In genomic region chr9:38619556-38620447, GRCh38 we compare ENCODE assay signal across 8 cellular contexts. TPM values are rescaled to one million over a fixed set of nuclear protein-coding genes. Genes with fewer than 3 reads are reported as not detected.
DNase-seq lines count a peak whose midpoint lies in the region; ATAC-seq and TF ChIP-seq lines count a peak whose summit lies in the region.

No MANE protein-coding gene starts in this region.

- peaks cover 36% of the 10 kb centered on the region for H3K27me3 Mint-ChIP-seq in activated T-cell treated with anti-CD3 and anti-CD28 coated beads, Interleukin-2, amount 50 U/mL, for 72 hours (ENCODE audit: low read depth)

- H3K36me3 ChIP-seq in heart right ventricle: no peaks in the 10 kb centered on the region
- H3K36me3 ChIP-seq in prostate gland: no peaks in the 10 kb centered on the region

- H3K4me3 ChIP-seq in AG10803 (ENCODE audit: low read length) (peak overlapping the region; percentile 31), heart right ventricle (peak overlapping the region; percentile 7 to 62 (median 52)), prostate gland (peak overlapping the region; percentile 44 to 52)

- peak in 1 of 2 donors; percentile 7 for ATAC-seq in activated T-cell treated with anti-CD3 and anti-CD28 coated beads, Interleukin-2, amount 50 U/mL, for 72 hours (replicated peaks in 1 of 2)
- ATAC-seq in heart right ventricle (peak in 6 of 8 donors; percentile 13 to 45 (median 24)), HG02973 (IDR thresholded peaks at IDR 0.05; ENCODE audit: unreplicated experiment) (no peak), GM21717 (IDR thresholded peaks at IDR 0.05; ENCODE audit: unreplicated experiment) (no peak), GM19023 (IDR thresholded peaks at IDR 0.05; ENCODE audit: unreplicated experiment) (no peak)

- H3K9me3 ChIP-seq in heart right ventricle: peaks cover 0 to 15% (median 7%) of the 10 kb centered on the region in 11 donors
- H3K9me3 ChIP-seq in prostate gland: no peaks in the 10 kb centered on the region

- H3K9me3 Mint-ChIP-seq in activated T-cell treated with anti-CD3 and anti-CD28 coated beads, Interleukin-2, amount 50 U/mL, for 72 hours: peaks cover 2 to 3% of the 10 kb centered on the region in 2 donors

- TF ChIP-seq CTCF in AG10803 (conservative IDR thresholded peaks at IDR 0.05; ENCODE audit: low read length) (no peak), heart right ventricle (IDR thresholded peaks at IDR 0.05) (no peak), prostate gland (IDR thresholded peaks at IDR 0.05) (no peak)

- 1 to 2% methylated on average over 56 to 58 of the region's 58 CpGs for WGBS in heart right ventricle, 2 donors
- 3% methylated on average over 52 of the region's 58 CpGs for WGBS in prostate gland

- H3K27ac Mint-ChIP-seq in activated T-cell treated with anti-CD3 and anti-CD28 coated beads, Interleukin-2, amount 50 U/mL, for 72 hours: peak overlapping the region; percentile 85

- intact Hi-C loops in heart right ventricle (cut with DNase I) (loop anchor here in 1 of 10 donors (10.0 kb wide), 1 partner anchor 65 kb away; no protein-coding TSS in a partner anchor), prostate gland (cut with DNase I) (no loop called here)

- H3K27me3 ChIP-seq in heart right ventricle: peaks cover 8 to 81% (median 79%) of the 10 kb centered on the region in 7 donors
- H3K27me3 ChIP-seq in prostate gland (replicated peaks; ENCODE audit: insufficient read depth): no peaks in the 10 kb centered on the region

- H3K4me1 ChIP-seq in heart right ventricle: peaks cover 0 to 32% (median 22%) of the 10 kb centered on the region in 9 donors
- no peaks in the 10 kb centered on the region for H3K4me1 ChIP-seq in prostate gland (replicated peaks)

- TF ChIP-seq POLR2A in prostate gland (IDR thresholded peaks at IDR 0.05): no peak

- peaks cover 1 to 9% of the 10 kb centered on the region in 2 donors for H3K36me3 Mint-ChIP-seq in activated T-cell treated with anti-CD3 and anti-CD28 coated beads, Interleukin-2, amount 50 U/mL, for 72 hours (ENCODE audit: insufficient read depth in 2 of 2)

- peak overlapping the region; percentile 86 to 87 for H3K4me3 Mint-ChIP-seq in activated T-cell treated with anti-CD3 and anti-CD28 coated beads, Interleukin-2, amount 50 U/mL, for 72 hours

- H3K27ac ChIP-seq in heart right ventricle (peak overlapping the region in 2 of 10 donors; percentile 36 to 41), prostate gland (peak overlapping the region; percentile 78 to 80)

- peaks cover 11% of the 10 kb centered on the region for H3K4me1 Mint-ChIP-seq in activated T-cell treated with anti-CD3 and anti-CD28 coated beads, Interleukin-2, amount 50 U/mL, for 72 hours (ENCODE audit: low read depth)

- DNase-seq in AG10803 (ENCODE audit: low read depth) (no peak), NCI-H1105 (lab: John Stamatoyannopoulos, UW) (peak; percentile 4), heart right ventricle (no peak), prostate gland (ENCODE audit: low spot score) (peak; percentile 19)
- DNase-seq in activated T-cell treated with anti-CD3 and anti-CD28 coated beads, Interleukin-2, amount 50 U/mL, for 72 hours: peak; percentile 25 to 41

RNA-seq across cellular contexts. Expression of gene ANKRD18A, which starts 0.6 kb away (rescaled TPM):
- total RNA-seq in activated T-cell treated with anti-CD3 and anti-CD28 coated beads, Interleukin-2, amount 50 U/mL, for 72 hours: 1 to 10 TPM; 6.0 to 8.4 TPM
- total RNA-seq in heart right ventricle (1 to 10 TPM in 8 of 10 donors, under 1 TPM in 2; 0.22 to 5.5 (median 3.1) TPM), prostate gland (10 to 100 TPM; 13.9 to 33.7 TPM)
- polyA plus RNA-seq in heart right ventricle: 1 to 10 TPM in 1 of 2 donors, under 1 TPM in 1; 0.75 to 1.9 TPM

Comparison
In these comparisons a context has a peak if more than half of its experiments do, and no peak if none do; other contexts are left out.
1. DNase-seq: peak in NCI-H1105 (single experiment), activated T-cell treated with anti-CD3 and anti-CD28 coated beads, Interleukin-2, amount 50 U/mL, for 72 hours (2 of 2) and prostate gland (single experiment); none in AG10803 (single experiment) and heart right ventricle (0 of 2).
2. ATAC-seq: peak in heart right ventricle (6 of 8); none in HG02973 (single experiment), GM21717 (single experiment) and GM19023 (single experiment).
3. Peak in every context shown above with its lines, with median percentiles within 50 percentile points of each other: H3K4me3 ChIP-seq.